10 cellular contexts compared by ENCODE assay signal in the genomic region with DNA sequence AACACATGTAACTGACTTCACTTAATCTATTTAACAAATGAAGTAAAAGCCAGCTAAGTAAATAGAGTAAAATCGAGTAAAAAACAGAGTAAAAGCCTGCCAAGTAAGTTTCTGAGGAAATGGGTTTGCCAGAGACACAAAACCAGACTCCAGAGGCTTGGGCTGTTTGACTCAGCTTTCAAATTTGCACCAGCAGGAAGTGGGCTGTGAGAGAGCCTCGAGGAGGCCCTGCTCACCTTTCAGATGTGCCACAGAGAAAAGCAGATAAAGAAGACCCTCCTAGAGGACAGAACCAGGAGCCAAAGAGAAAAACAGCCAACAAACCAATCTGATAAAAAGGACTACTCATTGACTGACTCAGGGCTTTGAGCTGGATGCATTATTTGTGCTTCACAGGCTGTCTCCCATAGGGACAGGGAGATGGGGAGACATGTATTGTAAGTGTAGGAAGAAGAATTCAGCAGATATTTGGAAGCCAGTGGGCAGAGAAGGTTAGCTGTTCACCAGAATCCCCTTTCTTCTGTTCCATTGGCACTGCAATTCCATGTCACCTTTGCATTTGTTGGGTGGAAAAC. TPM values are rescaled to one million over a fixed set of nuclear protein-coding genes. Genes with fewer than 3 reads are reported as not detected.
DNase-seq lines count a peak whose midpoint lies in the region; ATAC-seq and TF ChIP-seq lines count a peak whose summit lies in the region.
"Had no signal": no experiment of that assay in that cellular context is flagged by ENCODE, and none has a peak within 500 bp of the region (broad histone marks: within the 10 kb centered on the region; RNA-seq: fewer than 3 reads in every experiment).

No MANE protein-coding gene starts in this region.

- H2AFZ ChIP-seq in smooth muscle cell (ENCODE audit: low read depth): peak overlapping the region; percentile 55

- WGBS in smooth muscle cell (ENCODE audit: low lambda C conversion rate): 20% methylated on average over 2 of the region's 2 CpGs

- TF ChIP-seq POLR2A in Peyer's patch (IDR thresholded peaks at IDR 0.05): no peak

- peaks cover 13% of the 10 kb centered on the region for H3K36me3 Mint-ChIP-seq in activated CD4-positive, alpha-beta T cell treated with anti-CD3 and anti-CD28 coated beads for 36 hours (ENCODE audit: low read depth)
- peaks cover 11% of the 10 kb centered on the region for H3K36me3 Mint-ChIP-seq in activated CD4-positive, alpha-beta memory T cell treated with anti-CD3 and anti-CD28 coated beads for 36 hours

- no peaks in the 10 kb centered on the region for H3K9me3 Mint-ChIP-seq in activated CD4-positive, alpha-beta T cell treated with anti-CD3 and anti-CD28 coated beads for 36 hours (ENCODE audit: low read depth)
- no peaks in the 10 kb centered on the region for H3K9me3 Mint-ChIP-seq in activated CD4-positive, alpha-beta memory T cell treated with anti-CD3 and anti-CD28 coated beads for 36 hours

- peaks cover 20% of the 10 kb centered on the region for H3K4me1 Mint-ChIP-seq in activated CD4-positive, alpha-beta T cell treated with anti-CD3 and anti-CD28 coated beads for 36 hours
- peaks cover 23% of the 10 kb centered on the region for H3K4me1 Mint-ChIP-seq in activated CD4-positive, alpha-beta memory T cell treated with anti-CD3 and anti-CD28 coated beads for 36 hours (ENCODE audit: low read depth)

- H3K27me3 ChIP-seq in smooth muscle cell (ENCODE audit: low read depth) (no peaks in the 10 kb centered on the region), Peyer's patch (no peaks in the 10 kb centered on the region)

- CTCF ChIA-PET in activated CD4-positive, alpha-beta T cell treated with anti-CD3 and anti-CD28 coated beads for 36 hours (lab: Charles Lee): interaction anchor here (1.6 kb wide), 1 partner anchor 14 kb away, joined by 4 read pairs; a partner anchor contains a TSS
- CTCF ChIA-PET in activated CD4-positive, alpha-beta memory T cell treated with anti-CD3 and anti-CD28 coated beads for 36 hours (lab: Charles Lee): interaction anchor here (1.0 to 2.4 kb wide), 3 partner anchors 11 to 25 kb away, joined by 3 to 9 read pairs (median 4); a partner anchor contains a TSS

- H3K4me3 ChIP-seq in smooth muscle cell (no peak overlapping the region), Peyer's patch (no peak overlapping the region)
- H3K4me3 ChIP-seq: A549 had no signal

- H3K27ac ChIP-seq in smooth muscle cell (ENCODE audit: low read depth): peak overlapping the region; percentile 74
- H3K27ac ChIP-seq in Peyer's patch: peak overlapping the region in 1 of 4 donors; percentile 8
- H3K27ac ChIP-seq: A549 had no signal

- ATAC-seq in activated CD4-positive, alpha-beta T cell treated with anti-CD3 and anti-CD28 coated beads for 36 hours: peak; percentile 97
- peak; percentile 96 for ATAC-seq in HG02885 (IDR thresholded peaks at IDR 0.05; ENCODE audit: poor library complexity, unreplicated experiment)
- ATAC-seq: A549 had no signal

- no peaks in the 10 kb centered on the region for H3K36me3 ChIP-seq in smooth muscle cell (ENCODE audit: low read depth)
- H3K36me3 ChIP-seq in Peyer's patch: peaks cover 0 to 3% (median 0%) of the 10 kb centered on the region in 3 donors

- H3K27me3 Mint-ChIP-seq in activated CD4-positive, alpha-beta T cell treated with anti-CD3 and anti-CD28 coated beads for 36 hours: no peaks in the 10 kb centered on the region
- no peaks in the 10 kb centered on the region for H3K27me3 Mint-ChIP-seq in activated CD4-positive, alpha-beta memory T cell treated with anti-CD3 and anti-CD28 coated beads for 36 hours

- POLR2A ChIA-PET in activated CD4-positive, alpha-beta T cell treated with anti-CD3 and anti-CD28 coated beads for 36 hours (lab: Charles Lee): interaction anchor here (1.2 kb wide), 1 partner anchor 14 kb away, joined by 3 read pairs; a partner anchor contains a TSS
- POLR2A ChIA-PET in activated CD4-positive, alpha-beta memory T cell treated with anti-CD3 and anti-CD28 coated beads for 36 hours (lab: Charles Lee): interaction anchor here (1.0 kb wide), 2 partner anchors 15 to 135 kb away, joined by 3 to 5 read pairs; a partner anchor contains a TSS

- no peaks in the 10 kb centered on the region for H3K9me3 ChIP-seq in smooth muscle cell (replicated peaks; ENCODE audit: low read depth)
- H3K9me3 ChIP-seq in Peyer's patch: no peaks in the 10 kb centered on the region
- H3K9me3 ChIP-seq: A549 had no signal

- no peaks in the 10 kb centered on the region for H3K79me2 ChIP-seq in smooth muscle cell (ENCODE audit: low read depth)

- no peak for TF ChIP-seq CTCF in smooth muscle cell (IDR thresholded peaks at IDR 0.05; ENCODE audit: borderline replicate concordance, insufficient read depth, poor library complexity, severe bottlenecking)
- no peak for TF ChIP-seq CTCF in Peyer's patch (IDR thresholded peaks at IDR 0.05)

- intact Hi-C loops in activated CD4-positive, alpha-beta T cell treated with anti-CD3 and anti-CD28 coated beads for 36 hours (cut with DNase I, micrococcal nuclease): no loop called here
- intact Hi-C loops in activated CD4-positive, alpha-beta memory T cell treated with anti-CD3 and anti-CD28 coated beads for 36 hours (cut with micrococcal nuclease): loop anchor here (1.0 to 10.0 kb wide), 3 partner anchors 14 to 167 kb away; a partner anchor contains a TSS

- H3K4me2 ChIP-seq in smooth muscle cell: peak overlapping the region; percentile 10
- H3K4me2 ChIP-seq: A549 had no signal

- H3K4me1 ChIP-seq in smooth muscle cell (ENCODE audit: low read depth) (peaks cover 7% of the 10 kb centered on the region), Peyer's patch (no peaks in the 10 kb centered on the region)
- H3K4me1 ChIP-seq: A549 had no signal

- no peak overlapping the region for H3K9ac ChIP-seq in smooth muscle cell (ENCODE audit: low read depth)

- H3K4me3 Mint-ChIP-seq in activated CD4-positive, alpha-beta T cell treated with anti-CD3 and anti-CD28 coated beads for 36 hours: no peak overlapping the region
- no peak overlapping the region for H3K4me3 Mint-ChIP-seq in activated CD4-positive, alpha-beta memory T cell treated with anti-CD3 and anti-CD28 coated beads for 36 hours

- DNase-seq in activated CD4-positive, alpha-beta T cell treated with anti-CD3 and anti-CD28 coated beads for 36 hours: peak; percentile 72
- no peak for DNase-seq in activated CD4-positive, alpha-beta T cell treated with anti-CD3 and anti-CD28 coated beads for 4 hours
- peak; percentile 74 for DNase-seq in activated CD4-positive, alpha-beta memory T cell treated with anti-CD3 and anti-CD28 coated beads for 36 hours
- DNase-seq in smooth muscle cell (lab: John Stamatoyannopoulos, UW; ENCODE audit: unreplicated experiment) (no peak), Peyer's patch (no peak), DMS53 (lab: John Stamatoyannopoulos, UW) (no peak), GDM1 (lab: John Stamatoyannopoulos, UW) (no peak)

- no peaks in the 10 kb centered on the region for H4K20me1 ChIP-seq in smooth muscle cell (ENCODE audit: low read depth)

- H3K27ac Mint-ChIP-seq in activated CD4-positive, alpha-beta T cell treated with anti-CD3 and anti-CD28 coated beads for 36 hours: peak overlapping the region; percentile 87
- peak overlapping the region; percentile 74 for H3K27ac Mint-ChIP-seq in activated CD4-positive, alpha-beta memory T cell treated with anti-CD3 and anti-CD28 coated beads for 36 hours

- peaks cover 7% of the 10 kb centered on the region for H3F3A ChIP-seq in smooth muscle cell (ENCODE audit: low read depth)

RNA-seq across cellular contexts. Expression of a gene that starts 14.4 kb away (rescaled TPM):
- total RNA-seq in activated CD4-positive, alpha-beta T cell treated with anti-CD3 and anti-CD28 coated beads for 36 hours: 1 to 10 TPM; 3.3 to 6.0 TPM
- 10 to 100 TPM; 11.5 TPM for total RNA-seq in activated CD4-positive, alpha-beta memory T cell treated with anti-CD3 and anti-CD28 coated beads for 36 hours
- total RNA-seq in smooth muscle cell: 13.8 and 14.5 TPM in 2 replicates
- polyA plus RNA-seq in smooth muscle cell: 14.1 and 14.5 TPM in 2 replicates
- 10 to 100 TPM; 14.9 to 24.1 (median 20.3) TPM for total RNA-seq in Peyer's patch

RNA-seq across cellular contexts. Expression of a gene that starts 20.8 kb away (rescaled TPM):
- 1 to 10 TPM; 1.5 to 2.4 TPM for total RNA-seq in activated CD4-positive, alpha-beta T cell treated with anti-CD3 and anti-CD28 coated beads for 36 hours
- 1 to 10 TPM; 2.5 to 2.6 TPM for total RNA-seq in activated CD4-positive, alpha-beta memory T cell treated with anti-CD3 and anti-CD28 coated beads for 36 hours
- total RNA-seq in smooth muscle cell: 3.7 and 8.3 TPM in 2 replicates
- 0.72 and 4.8 TPM in 2 replicates for polyA plus RNA-seq in smooth muscle cell
- 10 to 100 TPM in 2 of 4 donors, 1 to 10 TPM in 2; 7.2 to 33.0 (median 11.4) TPM for total RNA-seq in Peyer's patch

RNA-seq across cellular contexts. Expression of a gene that starts 37.7 kb away (rescaled TPM):
- total RNA-seq in activated CD4-positive, alpha-beta T cell treated with anti-CD3 and anti-CD28 coated beads for 36 hours: not detected
- not detected for total RNA-seq in activated CD4-positive, alpha-beta memory T cell treated with anti-CD3 and anti-CD28 coated beads for 36 hours
- total RNA-seq in smooth muscle cell (0.09 and 0.36 TPM in 2 replicates), Peyer's patch (not detected)
- 0.59 TPM in 1 of 2 replicates, not detected in the other for polyA plus RNA-seq in smooth muscle cell
- total RNA-seq: glomerular endothelial cell had no signal
- polyA plus RNA-seq: A549 had no signal

Comparison
In these comparisons a context has a peak if more than half of its experiments do, and no peak if none do; other contexts are left out.
1. DNase-seq: peak in activated CD4-positive, alpha-beta T cell treated with anti-CD3 and anti-CD28 coated beads for 36 hours (single experiment) and activated CD4-positive, alpha-beta memory T cell treated with anti-CD3 and anti-CD28 coated beads for 36 hours (single experiment); none in activated CD4-positive, alpha-beta T cell treated with anti-CD3 and anti-CD28 coated beads for 4 hours (0 of 2), smooth muscle cell (single experiment), Peyer's patch (0 of 3), DMS53 (single experiment) and GDM1 (single experiment).